In genomic region chr6:2962636-2963035, GRCh38 we compare ENCODE assay signal across 1 cellular context.
TF ChIP-seq lines count a peak whose summit lies in the region.

No MANE protein-coding gene starts in this region.

TF ChIP-seq in K562, 482 proteins besides CTCF, POLR2A, EP300 and RAD21 (continues in another document):
- TF ChIP-seq TEAD4 (IDR thresholded peaks at IDR 0.05; ENCODE audit: low read length) = peak; percentile 84
- no peak for TF ChIP-seq TEAD4 (CRISPR knock-in tag; IDR thresholded peaks at IDR 0.05; ENCODE audit: borderline replicate concordance)
- TF ChIP-seq ARID1B (IDR thresholded peaks at IDR 0.05) = peak; percentile 90
- TF ChIP-seq HDAC1 (IDR thresholded peaks at IDR 0.05) = 0 out of 4 replicates have a peak, but pooled peaks of 1 of the 2 experiments have one; percentile 26
- no peak for TF ChIP-seq RREB1 (CRISPR knock-in tag; IDR thresholded peaks at IDR 0.05)
- peak; percentile 75 for TF ChIP-seq ZNF316 (IDR thresholded peaks at IDR 0.05)
- TF ChIP-seq TBL1XR1 (IDR thresholded peaks at IDR 0.05; ENCODE audit: low read length in 2 of 2) = peak in 1 of 2 experiments; percentile 50; a peak in 1 of 4 replicates
- no peak for TF ChIP-seq JUND (IDR thresholded peaks at IDR 0.05; ENCODE audit: borderline replicate concordance, low read depth, low read length)
- TF ChIP-seq JUND (tag; IDR thresholded peaks at IDR 0.05; ENCODE audit: borderline replicate concordance, low read depth, low read length) = peak; percentile 46; the same call in 2 of the 3 replicates
- peak; percentile 48; the same call in 1 of the 2 replicates for TF ChIP-seq SMARCE1 (IDR thresholded peaks at IDR 0.05)
- TF ChIP-seq MEIS2 (IDR thresholded peaks at IDR 0.05; ENCODE audit: partially characterized antibody) = peak; percentile 71
- TF ChIP-seq DMBX1 (CRISPR knock-in tag; IDR thresholded peaks at IDR 0.05; ENCODE audit: borderline replicate concordance) = no peak
- peak in 1 of 2 experiments; percentile 38; a peak in 2 of 4 replicates for TF ChIP-seq RCOR1 (IDR thresholded peaks at IDR 0.05; ENCODE audit: borderline replicate concordance in 1 of 2, low read depth in 2 of 2, low read length in 2 of 2)
- 0 out of 2 replicates have a peak, but pooled peaks have one; percentile 15 for TF ChIP-seq STAT5A (IDR thresholded peaks at IDR 0.05; ENCODE audit: borderline replicate concordance, low read length)
- TF ChIP-seq ZNF707 (CRISPR knock-in tag; conservative IDR thresholded peaks at IDR 0.05) = no peak
- TF ChIP-seq CBFA2T2 (conservative IDR thresholded peaks at IDR 0.05) = peak; percentile 84
- no peak for TF ChIP-seq CAMTA2 (CRISPR knock-in tag; conservative IDR thresholded peaks at IDR 0.05)
- peak; percentile 50 for TF ChIP-seq POLR2AphosphoS5 (IDR thresholded peaks at IDR 0.05; ENCODE audit: control insufficient read depth, insufficient read depth, low read depth, low read length)
- peak; percentile 47; the same call in 1 of the 2 replicates for TF ChIP-seq PKNOX1 (IDR thresholded peaks at IDR 0.05)
- peak; percentile 81 for TF ChIP-seq NCOR1 (IDR thresholded peaks at IDR 0.05)
- no peak for TF ChIP-seq PBX2 (CRISPR knock-in tag; IDR thresholded peaks at IDR 0.05; ENCODE audit: low read depth)
- peak; percentile 76 for TF ChIP-seq PBX2 (tag; conservative IDR thresholded peaks at IDR 0.05; ENCODE audit: low read depth)
- 0 out of 2 replicates have a peak, but pooled peaks have one; percentile 15 for TF ChIP-seq MYC (IDR thresholded peaks at IDR 0.05; ENCODE audit: low read depth, low read length)
- no peak for TF ChIP-seq MYC (CRISPR knock-in tag; IDR thresholded peaks at IDR 0.05; ENCODE audit: borderline replicate concordance, low read depth)
- peak; percentile 86 for TF ChIP-seq TCF3 (CRISPR knock-in tag; IDR thresholded peaks at IDR 0.05)
- peak; percentile 27 for TF ChIP-seq DACH1 (IDR thresholded peaks at IDR 0.05; ENCODE audit: partially characterized antibody)
- TF ChIP-seq ZEB2 (IDR thresholded peaks at IDR 0.05) = peak; percentile 78
- no peak for TF ChIP-seq RAD51 (IDR thresholded peaks at IDR 0.05; ENCODE audit: borderline replicate concordance, low read depth)
- TF ChIP-seq HDAC3 (IDR thresholded peaks at IDR 0.05; ENCODE audit: borderline replicate concordance, partially characterized antibody) = peak; percentile 60
- peak; percentile 45; the same call in 1 of the 2 replicates for TF ChIP-seq CEBPB (tag; IDR thresholded peaks at IDR 0.05)
- TF ChIP-seq CTBP1 (IDR thresholded peaks at IDR 0.05; ENCODE audit: borderline replicate concordance) = peak; percentile 38; the same call in 1 of the 2 replicates
- no peak for TF ChIP-seq GMEB1 (CRISPR knock-in tag; IDR thresholded peaks at IDR 0.05)
- TF ChIP-seq FOXK2 (conservative IDR thresholded peaks at IDR 0.05 in 1 of 2, IDR thresholded peaks at IDR 0.05 in 1 of 2; ENCODE audit: low read depth in 2 of 2) = 0 out of 4 replicates have a peak, but pooled peaks of 1 of the 2 experiments have one; percentile 13
- peak; percentile 59; the same call in 1 of the 2 replicates for TF ChIP-seq SMARCC2 (IDR thresholded peaks at IDR 0.05; ENCODE audit: low read depth)
- TF ChIP-seq ELF1 (tag; IDR thresholded peaks at IDR 0.05) = no peak
- peak; percentile 61; the same call in 1 of the 2 replicates for TF ChIP-seq FOXM1 (IDR thresholded peaks at IDR 0.05; ENCODE audit: low read depth)
- no peak for TF ChIP-seq FOXM1 (CRISPR knock-in tag; IDR thresholded peaks at IDR 0.05; ENCODE audit: low read depth)
- TF ChIP-seq CREM (IDR thresholded peaks at IDR 0.05; ENCODE audit: low read depth) = peak; percentile 46; the same call in 1 of the 2 replicates
- peak; percentile 60 for TF ChIP-seq NFIC (IDR thresholded peaks at IDR 0.05)
- TF ChIP-seq ETV1 (tag; conservative IDR thresholded peaks at IDR 0.05; ENCODE audit: low read depth) = peak; percentile 43; the same call in 1 of the 2 replicates
- TF ChIP-seq NFE2 (IDR thresholded peaks at IDR 0.05; ENCODE audit: low read depth) = peak; percentile 16; the same call in 1 of the 2 replicates
- TF ChIP-seq KAT8 (IDR thresholded peaks at IDR 0.05; ENCODE audit: low read depth) = no peak
- no peak for TF ChIP-seq ZNF668 (CRISPR knock-in tag; IDR thresholded peaks at IDR 0.05)
- TF ChIP-seq KDM1A (IDR thresholded peaks at IDR 0.05) = peak; percentile 50 to 55; a peak in 2 of 4 replicates
- TF ChIP-seq EWSR1 (IDR thresholded peaks at IDR 0.05; ENCODE audit: borderline replicate concordance, low read depth, partially characterized antibody) = no peak
- peak; percentile 76 for TF ChIP-seq SMARCA4 (IDR thresholded peaks at IDR 0.05)
- peak; percentile 84 for TF ChIP-seq HMBOX1 (IDR thresholded peaks at IDR 0.05)
- TF ChIP-seq MTA3 (IDR thresholded peaks at IDR 0.05; ENCODE audit: borderline replicate concordance) = 0 out of 2 replicates have a peak, but pooled peaks have one; percentile 19
- peak; percentile 79 for TF ChIP-seq TAL1 (IDR thresholded peaks at IDR 0.05)
- TF ChIP-seq PRDM10 (IDR thresholded peaks at IDR 0.05; ENCODE audit: partially characterized antibody) = peak; percentile 89
- peak; percentile 61 for TF ChIP-seq MTA2 (IDR thresholded peaks at IDR 0.05; ENCODE audit: low read depth)
- no peak for TF ChIP-seq ESRRA (IDR thresholded peaks at IDR 0.05; ENCODE audit: borderline replicate concordance, low read depth)
